Comparison of ENCODE assay signal across 21 cellular contexts in the genomic region with DNA sequence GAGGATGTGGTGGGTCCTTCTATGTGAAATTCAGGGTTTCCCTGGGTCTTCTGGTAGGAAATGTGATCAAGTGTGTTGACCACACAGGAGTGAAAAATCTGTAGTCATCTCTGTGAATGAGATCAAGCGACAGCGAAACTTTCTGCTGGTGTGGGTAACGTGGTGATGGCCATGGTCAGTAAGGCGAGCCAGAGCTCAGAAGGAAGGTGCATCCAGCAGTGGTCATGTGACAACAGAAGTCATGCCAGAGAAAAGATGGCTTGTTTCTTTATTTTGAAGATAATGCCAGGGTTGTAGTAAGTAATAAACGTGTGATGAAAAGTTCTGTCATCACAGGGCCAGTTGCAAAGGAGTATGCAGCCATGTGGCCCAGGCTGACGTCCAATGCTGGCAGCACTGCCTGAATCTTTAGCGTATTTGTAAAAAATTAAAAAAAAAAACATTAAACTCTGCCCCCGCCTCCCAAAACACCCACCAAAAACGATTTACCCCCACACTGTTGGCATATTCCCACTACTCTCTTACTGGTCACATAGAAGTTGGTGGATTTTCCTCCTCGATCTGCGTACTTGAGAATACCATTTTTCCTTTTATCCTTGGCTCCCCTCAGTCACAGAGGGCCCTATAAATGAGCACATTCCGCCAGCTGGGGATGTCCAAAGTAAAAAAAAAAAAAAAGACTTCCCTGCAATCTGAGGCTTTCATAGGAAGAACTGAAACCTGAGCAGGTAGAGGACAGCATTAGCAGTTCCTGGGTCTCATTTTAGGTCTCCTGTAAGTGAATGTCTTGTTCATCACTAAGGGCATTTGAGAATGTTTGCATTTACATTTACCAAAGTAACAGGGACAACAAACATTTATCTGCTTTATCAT.
A peak's percentile ranks its signal among the peaks of the same experiment; 100 is the strongest.
DNase-seq lines count a peak whose midpoint lies in the region; ATAC-seq and TF ChIP-seq lines count a peak whose summit lies in the region.
"Had no signal": no experiment of that assay in that cellular context is flagged by ENCODE, and none has a peak within 500 bp of the region (broad histone marks: within the 10 kb centered on the region; RNA-seq: fewer than 3 reads in every experiment).

No MANE protein-coding gene starts in this region.

- CTCF ChIA-PET in PC-9 (lab: Charles Lee): no interaction called here

- H3K79me2 ChIP-seq in neural progenitor cell (ENCODE audit: low read depth): no peaks in the 10 kb centered on the region
- no peaks in the 10 kb centered on the region for H3K79me2 ChIP-seq in PC-9 (ENCODE audit: low read depth)

- H3K4me2 ChIP-seq in neural progenitor cell: peak overlapping the region; percentile 67
- no peak overlapping the region for H3K4me2 ChIP-seq in PC-9

- H3K9me2 ChIP-seq in PC-9 (ENCODE audit: insufficient read depth): no peaks in the 10 kb centered on the region

- H3K9me3 Mint-ChIP-seq in neural progenitor cell: peaks cover 23% of the 10 kb centered on the region
- H3K9me3 Mint-ChIP-seq: activated naive CD8-positive, alpha-beta T cell treated with anti-CD3 and anti-CD28 coated beads, Interleukin-2, amount 10 ng/mL, durations not matched to agents 7 days and 5 days; dendritic cell treated with granulocyte-macrophage colony-stimulating factor and Interleukin-4, amounts not matched to agents 40 ng/mL and 50 ng/mL, for 4 days; H9 had no signal

- H3K4me3 Mint-ChIP-seq in neural progenitor cell: peak overlapping the region; percentile 8
- H3K4me3 Mint-ChIP-seq: activated naive CD8-positive, alpha-beta T cell treated with anti-CD3 and anti-CD28 coated beads, Interleukin-2, amount 10 ng/mL, durations not matched to agents 7 days and 5 days; activated T-helper 17 cell treated with anti-CD3 and anti-CD28 coated beads, Interleukin-2, amount 50 U/mL, for 72 hours; dendritic cell treated with granulocyte-macrophage colony-stimulating factor and Interleukin-4, amounts not matched to agents 40 ng/mL and 50 ng/mL, for 4 days had no signal

- BruUV-seq in PC-9 (replicated peaks; lab: Mats Ljungman, UMichigan): no TSS peak

- peaks cover 51% of the 10 kb centered on the region for H3K4me1 Mint-ChIP-seq in neural progenitor cell
- H3K4me1 Mint-ChIP-seq: activated T-helper 17 cell treated with anti-CD3 and anti-CD28 coated beads, Interleukin-2, amount 50 U/mL, for 72 hours had no signal

- 0 out of 2 replicates have a peak overlapping the region, but pooled peaks have one; percentile 10 for H3K4me3 ChIP-seq in HUES6 (ENCODE audit: low read depth, low read length)
- no peak overlapping the region for H3K4me3 ChIP-seq in RWPE2 (ENCODE audit: severe bottlenecking)
- no peak overlapping the region for H3K4me3 ChIP-seq in heart right ventricle
- peak overlapping the region; percentile 16 for H3K4me3 ChIP-seq in neural progenitor cell
- no peak overlapping the region for H3K4me3 ChIP-seq in PC-9
- H3K4me3 ChIP-seq: prostate gland, tibial artery had no signal

- peak overlapping the region; percentile 90 for H3K27ac Mint-ChIP-seq in neural progenitor cell
- H3K27ac Mint-ChIP-seq: activated naive CD8-positive, alpha-beta T cell treated with anti-CD3 and anti-CD28 coated beads, Interleukin-2, amount 10 ng/mL, durations not matched to agents 7 days and 5 days; activated T-helper 17 cell treated with anti-CD3 and anti-CD28 coated beads, Interleukin-2, amount 50 U/mL, for 72 hours; dendritic cell treated with granulocyte-macrophage colony-stimulating factor and Interleukin-4, amounts not matched to agents 40 ng/mL and 50 ng/mL, for 4 days had no signal

- peaks cover 4% of the 10 kb centered on the region for H3K36me3 Mint-ChIP-seq in neural progenitor cell
- H3K36me3 Mint-ChIP-seq: activated naive CD8-positive, alpha-beta T cell treated with anti-CD3 and anti-CD28 coated beads, Interleukin-2, amount 10 ng/mL, durations not matched to agents 7 days and 5 days had no signal

- ATAC-seq in RWPE2 (ENCODE audit: low read depth): no peak
- peak in 6 of 8 donors; percentile 30 to 66 (median 42) for ATAC-seq in heart right ventricle
- no peak for ATAC-seq in HG03097 (IDR thresholded peaks at IDR 0.05; ENCODE audit: low FRiP score, unreplicated experiment)
- ATAC-seq in HG02981 (IDR thresholded peaks at IDR 0.05; ENCODE audit: unreplicated experiment): no peak
- ATAC-seq: activated T-helper 17 cell treated with anti-CD3 and anti-CD28 coated beads, Interleukin-2, amount 50 U/mL, for 72 hours; stimulated activated naive CD8-positive, alpha-beta T cell treated with anti-CD3 and anti-CD28 coated beads, Interleukin-15, Interleukin-2, amounts not matched to agents 100 U/mL and 50 U/mL, for 24 hours had no signal

- H3K27ac ChIP-seq in HUES6 (ENCODE audit: low read depth, low read length): no peak overlapping the region
- peak overlapping the region; percentile 31 for H3K27ac ChIP-seq in RWPE2 (ENCODE audit: poor library complexity, severe bottlenecking)
- peak overlapping the region in 2 of 10 donors; percentile 16 to 28 for H3K27ac ChIP-seq in heart right ventricle
- H3K27ac ChIP-seq in neural progenitor cell: no peak overlapping the region
- no peak overlapping the region for H3K27ac ChIP-seq in PC-9
- H3K27ac ChIP-seq: prostate gland, tibial artery had no signal

- H2AFZ ChIP-seq in neural progenitor cell (replicated peaks): no peak overlapping the region
- H2AFZ ChIP-seq in PC-9: no peak overlapping the region

- no peak for TF ChIP-seq CTCF in RWPE2 (IDR thresholded peaks at IDR 0.05; ENCODE audit: poor library complexity, severe bottlenecking)
- no peak for TF ChIP-seq CTCF in heart right ventricle (IDR thresholded peaks at IDR 0.05)
- TF ChIP-seq CTCF in neural progenitor cell (IDR thresholded peaks at IDR 0.05): no peak
- TF ChIP-seq CTCF in PC-9 (conservative IDR thresholded peaks at IDR 0.05): no peak

- H3K9ac ChIP-seq in HUES6 (ENCODE audit: low read length) (peak overlapping the region; percentile 44), neural progenitor cell (no peak overlapping the region)

- peaks cover 40% of the 10 kb centered on the region for H3K4me1 ChIP-seq in HUES6 (ENCODE audit: control insufficient read depth, insufficient read depth, low read length)
- H3K4me1 ChIP-seq in RWPE2 (ENCODE audit: insufficient read depth, poor library complexity, severe bottlenecking): peaks cover 29% of the 10 kb centered on the region
- H3K4me1 ChIP-seq in heart right ventricle: peaks cover 0 to 32% (median 16%) of the 10 kb centered on the region in 9 donors
- peaks cover 34% of the 10 kb centered on the region for H3K4me1 ChIP-seq in neural progenitor cell
- no peaks in the 10 kb centered on the region for H3K4me1 ChIP-seq in PC-9 (replicated peaks; ENCODE audit: insufficient read depth)
- H3K4me1 ChIP-seq: prostate gland had no signal

- H3K27me3 ChIP-seq in HUES6 (ENCODE audit: control insufficient read depth, insufficient read depth, low read length) (no peaks in the 10 kb centered on the region), RWPE2 (ENCODE audit: insufficient read depth, poor library complexity, severe bottlenecking) (no peaks in the 10 kb centered on the region), heart right ventricle (peaks cover 0 to 25% (median 0%) of the 10 kb centered on the region in 7 donors), neural progenitor cell (peaks cover 39% of the 10 kb centered on the region), PC-9 (ENCODE audit: insufficient read depth, low read depth) (no peaks in the 10 kb centered on the region)

- intact Hi-C loops in heart right ventricle (cut with DNase I): no loop called here
- intact Hi-C loops in PC-9 (cut with micrococcal nuclease; ENCODE audit: unreplicated experiment): no loop called here

- DNase-seq in RWPE2 (ENCODE audit: low spot score): no peak
- peak in 1 of 2 donors; percentile 33 for DNase-seq in heart right ventricle
- DNase-seq in neural progenitor cell (ENCODE audit: low spot score): no peak
- no peak for DNase-seq in PC-9
- DNase-seq: activated CD4-positive, alpha-beta T cell treated with anti-CD3 and anti-CD28 coated beads, Interleukin-2, amount 50 U/mL, for 1 hour; activated naive CD8-positive, alpha-beta T cell treated with anti-CD3 and anti-CD28 coated beads, Interleukin-2, amount 10 ng/mL, durations not matched to agents 7 days and 5 days; foreskin fibroblast; H9; NCI-H1105; NCI-H2081 treated with DMSO at 0.1 percent for 48 hours; NCI-H526; small intestine; stimulated activated naive CD8-positive, alpha-beta T cell treated with anti-CD3 and anti-CD28 coated beads, Interleukin-15, Interleukin-2, amounts not matched to agents 100 U/mL and 50 U/mL, for 24 hours; T-helper 1 cell; tibial artery had no signal

- 35 to 47% methylated on average over 12 of the region's 12 CpGs for WGBS in heart right ventricle, 2 donors

- H4K20me1 ChIP-seq in neural progenitor cell (ENCODE audit: low read depth) (no peaks in the 10 kb centered on the region), PC-9 (ENCODE audit: insufficient read depth) (no peaks in the 10 kb centered on the region)

- peaks cover 3% of the 10 kb centered on the region; the same call in 1 of the 2 replicates for H3K9me3 ChIP-seq in HUES6 (ENCODE audit: control insufficient read depth, insufficient read depth, low read depth, low read length)
- H3K9me3 ChIP-seq in RWPE2 (ENCODE audit: severe bottlenecking): no peaks in the 10 kb centered on the region
- H3K9me3 ChIP-seq in heart right ventricle: peaks cover 0 to 7% (median 0%) of the 10 kb centered on the region in 11 donors
- H3K9me3 ChIP-seq in neural progenitor cell (ENCODE audit: low read depth): no peaks in the 10 kb centered on the region
- no peaks in the 10 kb centered on the region for H3K9me3 ChIP-seq in PC-9 (ENCODE audit: insufficient read depth, low read depth)
- H3K9me3 ChIP-seq: prostate gland, tibial artery had no signal

- POLR2A ChIA-PET in PC-9 (lab: Charles Lee; ENCODE audit: unreplicated experiment): no interaction called here

- H3K36me3 ChIP-seq in HUES6 (ENCODE audit: control insufficient read depth, insufficient read depth, low read length) (no peaks in the 10 kb centered on the region), RWPE2 (ENCODE audit: low read depth) (no peaks in the 10 kb centered on the region), heart right ventricle (no peaks in the 10 kb centered on the region), neural progenitor cell (no peaks in the 10 kb centered on the region), PC-9 (ENCODE audit: low read depth) (no peaks in the 10 kb centered on the region)
- H3K36me3 ChIP-seq: prostate gland, tibial artery had no signal

- H3F3A ChIP-seq in neural progenitor cell (ENCODE audit: low read depth) (peaks cover 22% of the 10 kb centered on the region), PC-9 (ENCODE audit: insufficient read depth, low read depth) (no peaks in the 10 kb centered on the region)

- H3K27me3 Mint-ChIP-seq in neural progenitor cell (ENCODE audit: insufficient read depth, low read depth): peaks cover 17% of the 10 kb centered on the region

Comparison
In these comparisons a context has a peak if more than half of its experiments do, and no peak if none do; other contexts are left out.
1. H3K4me3 ChIP-seq: peak in HUES6 (single experiment) and neural progenitor cell (single experiment); none in RWPE2 (single experiment), heart right ventricle (0 of 10) and PC-9 (single experiment).
2. ATAC-seq: peak in heart right ventricle (6 of 8); none in RWPE2 (single experiment), HG03097 (single experiment) and HG02981 (single experiment).